Comparison of ENCODE assay signal across 17 cellular contexts in genomic region chr11:14538271-14538925, GRCh38. TPM values are rescaled to one million over a fixed set of nuclear protein-coding genes. Genes with fewer than 3 reads are reported as not detected.
DNase-seq lines count a peak whose midpoint lies in the region; ATAC-seq and TF ChIP-seq lines count a peak whose summit lies in the region.
"Had no signal": no experiment of that assay in that cellular context is flagged by ENCODE, and none has a peak within 500 bp of the region (broad histone marks: within the 10 kb centered on the region; RNA-seq: fewer than 3 reads in every experiment).

No MANE protein-coding gene starts in this region.

- no peak for TF ChIP-seq CTCF in liver (IDR thresholded peaks at IDR 0.05; ENCODE audit: low read depth, low read length, missing input control)
- TF ChIP-seq CTCF in right lobe of liver (IDR thresholded peaks at IDR 0.05): no peak
- TF ChIP-seq CTCF in chondrocyte (IDR thresholded peaks at IDR 0.05): no peak
- no peak for TF ChIP-seq CTCF in coronary artery (IDR thresholded peaks at IDR 0.05)
- no peak for TF ChIP-seq CTCF in mucosa of descending colon (IDR thresholded peaks at IDR 0.05)

- peaks cover 41% of the 10 kb centered on the region for H3K4me1 Mint-ChIP-seq in activated naive CD8-positive, alpha-beta T cell treated with anti-CD3 and anti-CD28 coated beads for 36 hours
- H3K4me1 Mint-ChIP-seq in chondrocyte (ENCODE audit: low read depth): peaks cover 3% of the 10 kb centered on the region

- H3K4me3 ChIP-seq in liver (ENCODE audit: low read depth in 1 of 3, low read length in 3 of 3) (no peak overlapping the region), right lobe of liver (no peak overlapping the region), right cardiac atrium (ENCODE audit: low read length) (no peak overlapping the region), coronary artery (no peak overlapping the region), mucosa of descending colon (no peak overlapping the region)
- H3K4me3 ChIP-seq: dorsolateral prefrontal cortex had no signal

- intact Hi-C loops in right lobe of liver (cut with DNase I): loop anchor here in 1 of 2 donors (10.0 kb wide), 1 partner anchor 366 kb away; no protein-coding TSS in a partner anchor
- intact Hi-C loops in right cardiac atrium (cut with DNase I): loop anchor here (5.0 kb wide), 2 partner anchors 369 to 534 kb away; partner anchors contain the start of gene CALCB (in 1 of the 4)
- intact Hi-C loops in mucosa of descending colon (cut with DNase I, micrococcal nuclease): loop anchor here in 1 of 2 donors (5.0 kb wide), 1 partner anchor 364 kb away; no protein-coding TSS in a partner anchor

- H3K4me3 Mint-ChIP-seq in activated naive CD8-positive, alpha-beta T cell treated with anti-CD3 and anti-CD28 coated beads for 36 hours: no peak overlapping the region
- H3K4me3 Mint-ChIP-seq in chondrocyte (ENCODE audit: unreplicated experiment): no peak overlapping the region
- H3K4me3 Mint-ChIP-seq: activated T-cell treated with anti-CD3 and anti-CD28 coated beads, Interleukin-2, amount 50 U/mL, for 4 hours; neural crest cell had no signal

- DNase-seq in right lobe of liver: no peak
- DNase-seq in activated naive CD8-positive, alpha-beta T cell treated with anti-CD3 and anti-CD28 coated beads for 36 hours: no peak
- peak; percentile 63 to 81 (median 64) for DNase-seq in right cardiac atrium
- no peak for DNase-seq in chondrocyte (ENCODE audit: low spot score)
- DNase-seq in OCI-M2 (lab: John Stamatoyannopoulos, UW; ENCODE audit: unreplicated experiment): no peak
- no peak for DNase-seq in coronary artery (ENCODE audit: low spot score)
- no peak for DNase-seq in mucosa of descending colon
- DNase-seq: activated T-cell treated with anti-CD3 and anti-CD28 coated beads, Interleukin-2, amount 50 U/mL, for 4 hours; AML-193; DMS53; NCI-H187; NCI-H526; stimulated activated CD4-positive, alpha-beta T cell treated with anti-CD3 and anti-CD28 coated beads, Interleukin-4, amount 100 ng/mL, for 24 hours; trophoblast cell had no signal

- H3K27ac ChIP-seq in liver (ENCODE audit: low read depth in 1 of 2, low read length in 2 of 2) (peak overlapping the region; percentile 22 to 87), right lobe of liver (peak overlapping the region in 1 of 3 donors; percentile 94), right cardiac atrium (ENCODE audit: low read length) (peak overlapping the region; percentile 47), coronary artery (no peak overlapping the region)

- H3K9me3 ChIP-seq in liver (ENCODE audit: control insufficient read depth in 4 of 4, low read length in 3 of 4) (no peaks in the 10 kb centered on the region), right lobe of liver (no peaks in the 10 kb centered on the region), right cardiac atrium (ENCODE audit: control insufficient read depth, low read length) (no peaks in the 10 kb centered on the region), mucosa of descending colon (no peaks in the 10 kb centered on the region)

- 67% methylated on average over 6 of the region's 6 CpGs for WGBS in liver
- 60% methylated on average over 6 of the region's 6 CpGs for WGBS in right lobe of liver (ENCODE audit: insufficient coverage, low coverage, low lambda C conversion rate, missing lambda C conversion rate)
- WGBS in right cardiac atrium: 55% methylated on average over 6 of the region's 6 CpGs

- no peak for TF ChIP-seq RAD21 in liver (IDR thresholded peaks at IDR 0.05)

- H3K36me3 ChIP-seq in liver (ENCODE audit: control insufficient read depth in 4 of 4, insufficient read depth in 3 of 4, low read depth in 1 of 4, low read length in 3 of 4) (no peaks in the 10 kb centered on the region), right lobe of liver (no peaks in the 10 kb centered on the region), mucosa of descending colon (ENCODE audit: low read depth) (no peaks in the 10 kb centered on the region)

- peak overlapping the region; percentile 34 for H3K27ac Mint-ChIP-seq in activated naive CD8-positive, alpha-beta T cell treated with anti-CD3 and anti-CD28 coated beads for 36 hours
- H3K27ac Mint-ChIP-seq in chondrocyte (ENCODE audit: unreplicated experiment): no peak overlapping the region

- H3K27me3 Mint-ChIP-seq in activated naive CD8-positive, alpha-beta T cell treated with anti-CD3 and anti-CD28 coated beads for 36 hours: no peaks in the 10 kb centered on the region
- H3K27me3 Mint-ChIP-seq in chondrocyte (ENCODE audit: low read depth): no peaks in the 10 kb centered on the region

- H3K9me3 Mint-ChIP-seq in activated naive CD8-positive, alpha-beta T cell treated with anti-CD3 and anti-CD28 coated beads for 36 hours: no peaks in the 10 kb centered on the region
- no peaks in the 10 kb centered on the region for H3K9me3 Mint-ChIP-seq in chondrocyte (ENCODE audit: low read depth)
- H3K9me3 Mint-ChIP-seq: activated T-cell treated with anti-CD3 and anti-CD28 coated beads, Interleukin-2, amount 50 U/mL, for 4 hours; neural crest cell had no signal

- ATAC-seq in right lobe of liver (no peak), right cardiac atrium (peak; percentile 51 to 77), mucosa of descending colon (no peak)

- H3K36me3 Mint-ChIP-seq in activated naive CD8-positive, alpha-beta T cell treated with anti-CD3 and anti-CD28 coated beads for 36 hours: peaks cover 22% of the 10 kb centered on the region
- no peaks in the 10 kb centered on the region for H3K36me3 Mint-ChIP-seq in chondrocyte (ENCODE audit: low read depth)

- H3K4me1 ChIP-seq in liver (ENCODE audit: control insufficient read depth in 4 of 4, insufficient read depth in 4 of 4, low read length in 3 of 4) (peaks cover 7 to 39% (median 27%) of the 10 kb centered on the region in 4 donors), right lobe of liver (peaks cover 0 to 57% (median 4%) of the 10 kb centered on the region in 4 donors), right cardiac atrium (ENCODE audit: control insufficient read depth, insufficient read depth, low read length) (peaks cover 4% of the 10 kb centered on the region), mucosa of descending colon (ENCODE audit: low read depth) (peaks cover 15% of the 10 kb centered on the region)

- no peak overlapping the region for H3K9ac ChIP-seq in liver (ENCODE audit: low read depth in 1 of 2, low read length in 2 of 2)

- H3K27me3 ChIP-seq in liver (ENCODE audit: control insufficient read depth in 4 of 4, insufficient read depth in 4 of 4, low read length in 3 of 4) (no peaks in the 10 kb centered on the region), right lobe of liver (no peaks in the 10 kb centered on the region), right cardiac atrium (ENCODE audit: control insufficient read depth, insufficient read depth) (no peaks in the 10 kb centered on the region)
- H3K27me3 ChIP-seq: dorsolateral prefrontal cortex had no signal

- no peak for TF ChIP-seq POLR2A in right lobe of liver (IDR thresholded peaks at IDR 0.05)

TF ChIP-seq in liver, 16 proteins besides CTCF, POLR2A, EP300 and RAD21:
- TF ChIP-seq GABPA (IDR thresholded peaks at IDR 0.05 in 1 of 2, conservative IDR thresholded peaks at IDR 0.05 in 1 of 2) (no peak), YY1 (IDR thresholded peaks at IDR 0.05) (no peak), RXRA (IDR thresholded peaks at IDR 0.05) (no peak), SP1 (IDR thresholded peaks at IDR 0.05) (no peak), NR2F2 (IDR thresholded peaks at IDR 0.05) (no peak), HNF4G (IDR thresholded peaks at IDR 0.05) (no peak), EGR1 (IDR thresholded peaks at IDR 0.05; ENCODE audit: low read depth in 2 of 2) (no peak), FOXA2 (IDR thresholded peaks at IDR 0.05) (no peak), JUND (IDR thresholded peaks at IDR 0.05) (no peak)
- TF ChIP-seq, protein P1, sequence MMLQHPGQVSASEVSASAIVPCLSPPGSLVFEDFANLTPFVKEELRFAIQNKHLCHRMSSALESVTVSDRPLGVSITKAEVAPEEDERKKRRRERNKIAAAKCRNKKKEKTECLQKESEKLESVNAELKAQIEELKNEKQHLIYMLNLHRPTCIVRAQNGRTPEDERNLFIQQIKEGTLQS (IDR thresholded peaks at IDR 0.05): no peak
- TF ChIP-seq, protein P2, sequence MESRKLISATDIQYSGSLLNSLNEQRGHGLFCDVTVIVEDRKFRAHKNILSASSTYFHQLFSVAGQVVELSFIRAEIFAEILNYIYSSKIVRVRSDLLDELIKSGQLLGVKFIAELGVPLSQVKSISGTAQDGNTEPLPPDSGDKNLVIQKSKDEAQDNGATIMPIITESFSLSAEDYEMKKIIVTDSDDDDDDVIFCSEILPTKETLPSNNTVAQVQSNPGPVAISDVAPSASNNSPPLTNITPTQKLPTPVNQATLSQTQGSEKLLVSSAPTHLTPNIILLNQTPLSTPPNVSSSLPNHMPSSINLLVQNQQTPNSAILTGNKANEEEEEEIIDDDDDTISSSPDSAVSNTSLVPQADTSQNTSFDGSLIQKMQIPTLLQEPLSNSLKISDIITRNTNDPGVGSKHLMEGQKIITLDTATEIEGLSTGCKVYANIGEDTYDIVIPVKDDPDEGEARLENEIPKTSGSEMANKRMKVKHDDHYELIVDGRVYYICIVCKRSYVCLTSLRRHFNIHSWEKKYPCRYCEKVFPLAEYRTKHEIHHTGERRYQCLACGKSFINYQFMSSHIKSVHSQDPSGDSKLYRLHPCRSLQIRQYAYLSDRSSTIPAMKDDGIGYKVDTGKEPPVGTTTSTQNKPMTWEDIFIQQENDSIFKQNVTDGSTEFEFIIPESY (IDR thresholded peaks at IDR 0.05): no peak

RNA-seq across cellular contexts. Expression of gene PSMA1, which starts 18.2 kb away (rescaled TPM):
- 10 to 100 TPM; 76.5 to 84.5 TPM for total RNA-seq in liver
- polyA plus RNA-seq in liver: 100 to 1,000 TPM in 1 of 2 donors, 10 to 100 TPM in 1; 84.9 to 191 TPM
- total RNA-seq in right lobe of liver: 10 to 100 TPM; 69.4 to 95.1 (median 90.7) TPM
- 100 to 1,000 TPM; 355 to 367 TPM for total RNA-seq in activated naive CD8-positive, alpha-beta T cell treated with anti-CD3 and anti-CD28 coated beads for 36 hours
- 100 to 1,000 TPM; 105 to 132 (median 117) TPM for total RNA-seq in right cardiac atrium
- 145 TPM for polyA plus RNA-seq in right cardiac atrium
- 122 to 163 TPM (median 124 TPM) in 3 replicates for total RNA-seq in chondrocyte
- 100 to 1,000 TPM in 2 of 3 donors, 10 to 100 TPM in 1; 94.3 to 116 (median 101) TPM for total RNA-seq in mucosa of descending colon

RNA-seq across cellular contexts. Expression of gene COPB1, which starts 38.8 kb away (rescaled TPM):
- total RNA-seq in liver (100 to 1,000 TPM in 1 of 2 donors, 10 to 100 TPM in 1; 99.3 to 140 TPM), right lobe of liver (10 to 100 TPM; 39.1 to 77.8 (median 56.6) TPM), right cardiac atrium (10 to 100 TPM; 46.0 to 62.3 (median 55.3) TPM), chondrocyte (168 to 194 TPM (median 170 TPM) in 3 replicates), mucosa of descending colon (10 to 100 TPM; 71.6 to 82.1 (median 76.3) TPM)
- polyA plus RNA-seq in liver (10 to 100 TPM; 32.1 to 49.8 TPM), right cardiac atrium (41.7 TPM)
- total RNA-seq in activated naive CD8-positive, alpha-beta T cell treated with anti-CD3 and anti-CD28 coated beads for 36 hours: 100 to 1,000 TPM in 1 of 2 experiments, 10 to 100 TPM in 1; 99.6 to 100 TPM

Comparison
In these comparisons a context has a peak if more than half of its experiments do, and no peak if none do; other contexts are left out.
1. H3K27ac ChIP-seq: peak in liver (2 of 2) and right cardiac atrium (single experiment); none in coronary artery (0 of 2).
2. ATAC-seq: peak in right cardiac atrium (2 of 2); none in right lobe of liver (0 of 4) and mucosa of descending colon (single experiment).
3. DNase-seq: peak in right cardiac atrium (3 of 3); none in right lobe of liver (0 of 3), activated naive CD8-positive, alpha-beta T cell treated with anti-CD3 and anti-CD28 coated beads for 36 hours (single experiment), chondrocyte (single experiment), OCI-M2 (single experiment), coronary artery (single experiment) and mucosa of descending colon (0 of 3).